In the genomic region with DNA sequence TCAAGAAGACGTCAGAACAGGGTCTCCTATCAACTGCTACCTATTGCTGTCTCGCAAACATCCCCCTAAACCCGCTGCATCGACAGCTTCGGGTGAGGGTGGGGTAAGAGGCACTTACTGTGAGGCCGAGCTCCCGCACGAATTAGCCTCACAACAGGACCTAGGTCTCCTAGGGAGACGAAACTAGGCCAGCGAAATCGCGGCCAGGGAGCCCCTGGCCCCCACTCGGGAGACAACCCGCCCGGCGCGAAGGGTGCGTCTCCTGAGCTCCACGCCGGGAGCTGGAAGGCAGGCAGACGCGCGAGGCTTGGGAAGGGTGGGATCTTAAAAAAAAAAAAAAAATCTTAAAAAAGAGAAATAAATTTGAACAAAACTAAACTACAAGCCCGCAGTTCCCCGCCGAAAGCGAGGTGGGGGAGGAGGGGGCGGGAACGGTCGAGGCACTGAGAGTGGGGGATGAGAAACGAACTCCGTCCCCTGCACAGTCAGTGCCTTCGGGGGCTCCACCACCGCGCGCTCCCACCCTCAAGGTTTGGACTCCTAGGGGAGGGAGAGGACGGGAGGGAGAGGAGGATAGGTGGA, we compare ENCODE assay signal across 11 cellular contexts. TPM values are rescaled to one million over a fixed set of nuclear protein-coding genes. Genes with fewer than 3 reads are reported as not detected.
DNase-seq lines count a peak whose midpoint lies in the region; ATAC-seq and TF ChIP-seq lines count a peak whose summit lies in the region.
"Had no signal": no experiment of that assay in that cellular context is flagged by ENCODE, and none has a peak within 500 bp of the region (broad histone marks: within the 10 kb centered on the region; RNA-seq: fewer than 3 reads in every experiment).

No MANE protein-coding gene starts in this region.

- peak overlapping the region; percentile 81 for H3K27ac ChIP-seq in upper lobe of right lung

- H3K9me3 Mint-ChIP-seq in neural crest cell: no peaks in the 10 kb centered on the region

- intact Hi-C loops in head of caudate nucleus (cut with DNase I): no loop called here
- intact Hi-C loops in upper lobe of right lung (cut with DNase I): no loop called here

- H3K4me1 ChIP-seq in upper lobe of right lung: peaks cover 19% of the 10 kb centered on the region

- H3K4me3 ChIP-seq in upper lobe of right lung: peak overlapping the region; percentile 57

- H3K27me3 ChIP-seq in upper lobe of right lung: peaks cover 50% of the 10 kb centered on the region

- no peaks in the 10 kb centered on the region for H3K9me3 ChIP-seq in upper lobe of right lung

- no peak for TF ChIP-seq CTCF in neural crest cell (conservative IDR thresholded peaks at IDR 0.05)
- TF ChIP-seq CTCF in upper lobe of right lung (IDR thresholded peaks at IDR 0.05): no peak

- H3K4me3 Mint-ChIP-seq in neural crest cell: peak overlapping the region; percentile 80

- DNase-seq in NCI-H1092 (lab: John Stamatoyannopoulos, UW) (peak; percentile 76), NCI-H1092 treated with DMSO at 0.1 percent for 48 hours (lab: John Stamatoyannopoulos, UW) (no peak), head of caudate nucleus (peak in 22 of 42 donors; percentile 19 to 66 (median 42)), neural crest cell (ENCODE audit: low read depth, low spot score) (no peak), upper lobe of right lung (no peak), NCI-H2029 treated with DMSO at 0.1 percent for 48 hours (lab: John Stamatoyannopoulos, UW) (no peak), AG08395 (ENCODE audit: low spot score) (no peak)
- DNase-seq: 8988T, hippocampal formation, SHP77 had no signal

- H3K4me1 Mint-ChIP-seq in neural crest cell: peaks cover 45% of the 10 kb centered on the region

- H3K27me3 Mint-ChIP-seq in neural crest cell (ENCODE audit: low read depth): no peaks in the 10 kb centered on the region

- ATAC-seq in upper lobe of right lung: peak; percentile 4
- ATAC-seq in HG02763 (IDR thresholded peaks at IDR 0.05; ENCODE audit: unreplicated experiment): no peak

- H3K36me3 ChIP-seq in upper lobe of right lung: no peaks in the 10 kb centered on the region

- H3K27ac Mint-ChIP-seq in neural crest cell (ENCODE audit: unreplicated experiment): no peak overlapping the region

- no peaks in the 10 kb centered on the region for H3K36me3 Mint-ChIP-seq in neural crest cell (ENCODE audit: low read depth)

RNA-seq across cellular contexts. Expression of a gene that starts 33.0 kb away (rescaled TPM):
- 2.9 and 3.7 TPM in 2 replicates for total RNA-seq in neural crest cell
- total RNA-seq in upper lobe of right lung: 99.4 TPM

Comparison
In these comparisons a context has a peak if more than half of its experiments do, and no peak if none do; other contexts are left out.
1. DNase-seq: peak in NCI-H1092 (single experiment) and head of caudate nucleus (22 of 42); none in NCI-H1092 treated with DMSO at 0.1 percent for 48 hours (single experiment), neural crest cell (single experiment), upper lobe of right lung (single experiment), NCI-H2029 treated with DMSO at 0.1 percent for 48 hours (single experiment) and AG08395 (single experiment).
2. RNA of a gene that starts 33.0 kb away (total RNA-seq): 99.4 TPM in upper lobe of right lung (single experiment); 2.9 to 3.7 TPM in neural crest cell; every median in the first group is over 10 times any median in the second.